ENCODE assay signal across 2 cellular contexts in genomic region chr2:100013892-100014677, GRCh38.
A peak's percentile ranks its signal among the peaks of the same experiment; 100 is the strongest.
TF ChIP-seq lines count a peak whose summit lies in the region.

No MANE protein-coding gene starts in this region.

TF ChIP-seq in IMR-90, 13 proteins besides CTCF, POLR2A, EP300 and RAD21 (continued from another document):
- peak; percentile 92 for TF ChIP-seq CEBPB (IDR thresholded peaks at IDR 0.05; ENCODE audit: low read depth, low read length)
- peak; percentile 88; the same call in 1 of the 2 replicates for TF ChIP-seq CHD1 (IDR thresholded peaks at IDR 0.05; ENCODE audit: low read depth, low read length)
- peak; percentile 79 for TF ChIP-seq BHLHE40 (IDR thresholded peaks at IDR 0.05; ENCODE audit: low read depth, low read length)
- peak; percentile 39 for TF ChIP-seq RCOR1 (IDR thresholded peaks at IDR 0.05; ENCODE audit: insufficient replicate concordance, low read length)
- TF ChIP-seq ELK1 (IDR thresholded peaks at IDR 0.05; ENCODE audit: borderline replicate concordance, low read depth, low read length), result no peak
- no peak for TF ChIP-seq USF2 (IDR thresholded peaks at IDR 0.05; ENCODE audit: low read depth, low read length)
- TF ChIP-seq MAZ (IDR thresholded peaks at IDR 0.05; ENCODE audit: borderline replicate concordance, low read depth, low read length), result peak; percentile 75; the same call in 1 of the 2 replicates
- peak; percentile 44 for TF ChIP-seq MAFK (IDR thresholded peaks at IDR 0.05; ENCODE audit: low read depth, low read length)
- TF ChIP-seq SMC3 (IDR thresholded peaks at IDR 0.05; ENCODE audit: low read depth, low read length), result peak; percentile 21; the same call in 1 of the 2 replicates
- peak; percentile 71 for TF ChIP-seq NFE2L2 (IDR thresholded peaks at IDR 0.05; ENCODE audit: low read depth, low read length)
- no peak for TF ChIP-seq MXI1 (IDR thresholded peaks at IDR 0.05; ENCODE audit: borderline replicate concordance, low read depth, low read length)
- TF ChIP-seq FOS (IDR thresholded peaks at IDR 0.05; ENCODE audit: low read depth, low read length), result peak; percentile 98

TF ChIP-seq in HepG2, 621 proteins besides CTCF, POLR2A, EP300 and RAD21:
- TF ChIP-seq ATF4 (CRISPR knock-in tag; IDR thresholded peaks at IDR 0.05) (peak in 1 of 2 experiments; percentile 95; a peak in 2 of 4 replicates), ZNF746 (CRISPR knock-in tag; IDR thresholded peaks at IDR 0.05) (no peak), FOSL2 (CRISPR knock-in tag; IDR thresholded peaks at IDR 0.05) (peak; percentile 83)
